8 cellular contexts compared by ENCODE assay signal in genomic region chr4:168318266-168318895, GRCh38. TPM values are rescaled to one million over a fixed set of nuclear protein-coding genes. Genes with fewer than 3 reads are reported as not detected.
A peak's percentile ranks its signal among the peaks of the same experiment; 100 is the strongest.
DNase-seq lines count a peak whose midpoint lies in the region; TF ChIP-seq lines count a peak whose summit lies in the region.

Gene DDX60, minus strand, starts transcription at chr4:168318752. Its CDS starts 7,493 bp downstream, at chr4:168311259.

- 0 out of 2 replicates have a peak, but pooled peaks cover 7% of the 10 kb centered on the region for H3K36me3 Mint-ChIP-seq in HFFc6 (ENCODE audit: low read depth)
- H3K36me3 Mint-ChIP-seq in T-helper 2 cell treated with Interferon-gamma antibody and Interleukin-4, amounts not matched to agents 5 μg/mL and 100 μg/mL, for 36 hours (ENCODE audit: low read depth), result peaks cover 32% of the 10 kb centered on the region

- H3K4me3 ChIP-seq in astrocyte of the cerebellum (ENCODE audit: low read depth, low read length) (peak within 1 kb of the TSS; percentile 89), retinal pigment epithelial cell (ENCODE audit: low read length) (peak within 1 kb of the TSS; percentile 86), WERI-Rb-1 (ENCODE audit: low read depth, low read length) (no peak within 1 kb of the TSS)

- H3K27me3 ChIP-seq in WERI-Rb-1 (ENCODE audit: insufficient read depth, low read depth, severe bottlenecking), result no peaks in the 10 kb centered on the region

- no peaks in the 10 kb centered on the region for H3K9me3 ChIP-seq in WERI-Rb-1 (ENCODE audit: severe bottlenecking)

- in situ Hi-C loops in astrocyte of the cerebellum (cut with HindIII; ENCODE audit: low sequenced_read_pairs), result no loop called here

- DNase-seq in HFFc6 (peak; percentile 32), MV-4-11 (lab: John Stamatoyannopoulos, UW) (peak; percentile 57), astrocyte of the cerebellum (ENCODE audit: low read depth) (peak; percentile 55), hippocampal formation (lab: John Stamatoyannopoulos, UW) (peak; percentile 23 to 66), retinal pigment epithelial cell (ENCODE audit: low read depth) (no peak), WERI-Rb-1 (no peak)
- DNase-seq in T-helper 2 cell treated with Interferon-gamma antibody and Interleukin-4, amounts not matched to agents 5 μg/mL and 100 μg/mL, for 36 hours (ENCODE audit: low spot score), result peak; percentile 79

- TF ChIP-seq CTCF in GM12872 (IDR thresholded peaks at IDR 0.05; ENCODE audit: insufficient read depth, low read depth, low read length) (peak; percentile 48; the same call in 2 of the 3 replicates), HFFc6 (IDR thresholded peaks at IDR 0.05) (peak; percentile 75), astrocyte of the cerebellum (IDR thresholded peaks at IDR 0.05; ENCODE audit: low read depth, low read length, missing control alignments) (peak; percentile 14), retinal pigment epithelial cell (conservative IDR thresholded peaks at IDR 0.05; ENCODE audit: low read depth, low read length) (peak; percentile 66), WERI-Rb-1 (IDR thresholded peaks at IDR 0.05; ENCODE audit: low read depth, low read length) (no peak)

- no peaks in the 10 kb centered on the region; the same call in 1 of the 2 replicates for H3K27me3 Mint-ChIP-seq in HFFc6 (ENCODE audit: insufficient read depth)
- peaks cover 4% of the 10 kb centered on the region for H3K27me3 Mint-ChIP-seq in T-helper 2 cell treated with Interferon-gamma antibody and Interleukin-4, amounts not matched to agents 5 μg/mL and 100 μg/mL, for 36 hours (ENCODE audit: low read depth)

- H3K4me1 Mint-ChIP-seq in HFFc6 (ENCODE audit: low read depth), result peaks cover 13% of the 10 kb centered on the region
- H3K4me1 Mint-ChIP-seq in T-helper 2 cell treated with Interferon-gamma antibody and Interleukin-4, amounts not matched to agents 5 μg/mL and 100 μg/mL, for 36 hours (ENCODE audit: low read depth), result peaks cover 42% of the 10 kb centered on the region

- H3K27ac ChIP-seq in WERI-Rb-1, result no peak within 1 kb of the TSS

- H3K4me3 Mint-ChIP-seq in HFFc6, result peak within 1 kb of the TSS; percentile 93
- peak within 1 kb of the TSS; percentile 92 for H3K4me3 Mint-ChIP-seq in T-helper 2 cell treated with Interferon-gamma antibody and Interleukin-4, amounts not matched to agents 5 μg/mL and 100 μg/mL, for 36 hours

- no peaks in the 10 kb centered on the region for H3K36me3 ChIP-seq in WERI-Rb-1

- H3K27ac Mint-ChIP-seq in HFFc6, result peak within 1 kb of the TSS; percentile 94
- peak within 1 kb of the TSS; percentile 93 for H3K27ac Mint-ChIP-seq in T-helper 2 cell treated with Interferon-gamma antibody and Interleukin-4, amounts not matched to agents 5 μg/mL and 100 μg/mL, for 36 hours

- H3K9me3 Mint-ChIP-seq in HFFc6, result no peaks in the 10 kb centered on the region
- H3K9me3 Mint-ChIP-seq in T-helper 2 cell treated with Interferon-gamma antibody and Interleukin-4, amounts not matched to agents 5 μg/mL and 100 μg/mL, for 36 hours, result peaks cover 15% of the 10 kb centered on the region

RNA-seq across cellular contexts. Expression of gene DDX60, which starts in this region (rescaled TPM):
- total RNA-seq in HFFc6 (2021; fragmentation: NEBNext Ultra II Directional; extraction: Animal tissue kit (Norgen Biotek cat#: 25700)), result 1 to 10 TPM; 3.4 to 8.2 (median 5.6) TPM

Comparison
In these comparisons a context has a peak if more than half of its experiments do, and no peak if none do; other contexts are left out.
1. DNase-seq: peak in HFFc6 (single experiment), MV-4-11 (single experiment), T-helper 2 cell treated with Interferon-gamma antibody and Interleukin-4, amounts not matched to agents 5 μg/mL and 100 μg/mL, for 36 hours (single experiment), astrocyte of the cerebellum (single experiment) and hippocampal formation (2 of 2); none in retinal pigment epithelial cell (single experiment) and WERI-Rb-1 (single experiment).